1 cellular context compared by ENCODE assay signal in the genomic region with DNA sequence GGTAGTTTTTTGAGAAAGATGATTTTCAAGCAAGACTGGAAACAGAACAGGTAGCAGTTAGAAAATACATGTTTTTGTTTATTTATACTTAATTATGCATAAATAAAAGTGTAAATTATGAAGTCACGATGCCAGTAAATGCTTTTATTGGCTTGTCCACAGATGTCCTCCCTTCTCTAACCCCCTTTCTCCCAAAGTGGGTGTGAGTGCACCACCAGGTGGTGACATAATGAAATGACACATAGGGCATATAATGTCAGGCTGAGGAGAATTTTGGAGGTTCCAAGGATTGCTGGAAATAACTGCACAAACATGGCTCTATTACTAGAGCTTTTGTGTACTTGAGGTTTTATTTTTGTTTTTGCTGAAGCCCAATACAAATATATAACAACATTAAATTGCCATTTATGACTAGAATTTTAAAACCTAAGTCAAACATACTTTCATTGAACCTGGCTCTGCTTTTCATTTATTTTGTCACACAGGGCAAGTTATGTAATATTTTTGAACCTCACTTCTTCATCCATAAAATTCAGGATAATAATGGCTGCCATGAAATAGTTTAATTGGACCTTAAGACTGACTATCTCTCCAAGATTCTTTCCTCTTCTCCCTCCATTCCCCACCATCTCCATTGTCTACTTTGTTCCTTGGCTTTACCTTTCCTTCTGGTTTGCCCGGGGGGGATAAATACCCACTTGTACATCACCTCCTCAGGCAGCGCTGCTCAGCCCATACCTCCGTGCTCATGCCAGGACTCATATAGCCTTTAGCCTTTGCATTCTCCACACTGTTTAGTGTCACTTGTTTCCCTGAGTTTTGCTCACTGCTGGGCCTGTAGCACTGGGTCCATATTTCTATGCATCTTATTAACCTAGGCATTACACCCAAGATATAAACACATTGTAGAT.
TF ChIP-seq lines count a peak whose summit lies in the region.

No MANE protein-coding gene starts in this region.

TF ChIP-seq in GM23338, 12 proteins besides CTCF, POLR2A, EP300 and RAD21 (continued from another document):
- TF ChIP-seq, protein P1, sequence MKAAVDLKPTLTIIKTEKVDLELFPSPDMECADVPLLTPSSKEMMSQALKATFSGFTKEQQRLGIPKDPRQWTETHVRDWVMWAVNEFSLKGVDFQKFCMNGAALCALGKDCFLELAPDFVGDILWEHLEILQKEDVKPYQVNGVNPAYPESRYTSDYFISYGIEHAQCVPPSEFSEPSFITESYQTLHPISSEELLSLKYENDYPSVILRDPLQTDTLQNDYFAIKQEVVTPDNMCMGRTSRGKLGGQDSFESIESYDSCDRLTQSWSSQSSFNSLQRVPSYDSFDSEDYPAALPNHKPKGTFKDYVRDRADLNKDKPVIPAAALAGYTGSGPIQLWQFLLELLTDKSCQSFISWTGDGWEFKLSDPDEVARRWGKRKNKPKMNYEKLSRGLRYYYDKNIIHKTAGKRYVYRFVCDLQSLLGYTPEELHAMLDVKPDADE (IDR thresholded peaks at IDR 0.05) = no peak
- no peak for TF ChIP-seq JUNB (IDR thresholded peaks at IDR 0.05; ENCODE audit: unreplicated experiment)
- no peak for TF ChIP-seq ZNF114 (CRISPR knock-in tag; IDR thresholded peaks at IDR 0.05)
- no peak for TF ChIP-seq CREB1 (CRISPR knock-in tag; IDR thresholded peaks at IDR 0.05; ENCODE audit: low read depth)
- TF ChIP-seq, protein P2, sequence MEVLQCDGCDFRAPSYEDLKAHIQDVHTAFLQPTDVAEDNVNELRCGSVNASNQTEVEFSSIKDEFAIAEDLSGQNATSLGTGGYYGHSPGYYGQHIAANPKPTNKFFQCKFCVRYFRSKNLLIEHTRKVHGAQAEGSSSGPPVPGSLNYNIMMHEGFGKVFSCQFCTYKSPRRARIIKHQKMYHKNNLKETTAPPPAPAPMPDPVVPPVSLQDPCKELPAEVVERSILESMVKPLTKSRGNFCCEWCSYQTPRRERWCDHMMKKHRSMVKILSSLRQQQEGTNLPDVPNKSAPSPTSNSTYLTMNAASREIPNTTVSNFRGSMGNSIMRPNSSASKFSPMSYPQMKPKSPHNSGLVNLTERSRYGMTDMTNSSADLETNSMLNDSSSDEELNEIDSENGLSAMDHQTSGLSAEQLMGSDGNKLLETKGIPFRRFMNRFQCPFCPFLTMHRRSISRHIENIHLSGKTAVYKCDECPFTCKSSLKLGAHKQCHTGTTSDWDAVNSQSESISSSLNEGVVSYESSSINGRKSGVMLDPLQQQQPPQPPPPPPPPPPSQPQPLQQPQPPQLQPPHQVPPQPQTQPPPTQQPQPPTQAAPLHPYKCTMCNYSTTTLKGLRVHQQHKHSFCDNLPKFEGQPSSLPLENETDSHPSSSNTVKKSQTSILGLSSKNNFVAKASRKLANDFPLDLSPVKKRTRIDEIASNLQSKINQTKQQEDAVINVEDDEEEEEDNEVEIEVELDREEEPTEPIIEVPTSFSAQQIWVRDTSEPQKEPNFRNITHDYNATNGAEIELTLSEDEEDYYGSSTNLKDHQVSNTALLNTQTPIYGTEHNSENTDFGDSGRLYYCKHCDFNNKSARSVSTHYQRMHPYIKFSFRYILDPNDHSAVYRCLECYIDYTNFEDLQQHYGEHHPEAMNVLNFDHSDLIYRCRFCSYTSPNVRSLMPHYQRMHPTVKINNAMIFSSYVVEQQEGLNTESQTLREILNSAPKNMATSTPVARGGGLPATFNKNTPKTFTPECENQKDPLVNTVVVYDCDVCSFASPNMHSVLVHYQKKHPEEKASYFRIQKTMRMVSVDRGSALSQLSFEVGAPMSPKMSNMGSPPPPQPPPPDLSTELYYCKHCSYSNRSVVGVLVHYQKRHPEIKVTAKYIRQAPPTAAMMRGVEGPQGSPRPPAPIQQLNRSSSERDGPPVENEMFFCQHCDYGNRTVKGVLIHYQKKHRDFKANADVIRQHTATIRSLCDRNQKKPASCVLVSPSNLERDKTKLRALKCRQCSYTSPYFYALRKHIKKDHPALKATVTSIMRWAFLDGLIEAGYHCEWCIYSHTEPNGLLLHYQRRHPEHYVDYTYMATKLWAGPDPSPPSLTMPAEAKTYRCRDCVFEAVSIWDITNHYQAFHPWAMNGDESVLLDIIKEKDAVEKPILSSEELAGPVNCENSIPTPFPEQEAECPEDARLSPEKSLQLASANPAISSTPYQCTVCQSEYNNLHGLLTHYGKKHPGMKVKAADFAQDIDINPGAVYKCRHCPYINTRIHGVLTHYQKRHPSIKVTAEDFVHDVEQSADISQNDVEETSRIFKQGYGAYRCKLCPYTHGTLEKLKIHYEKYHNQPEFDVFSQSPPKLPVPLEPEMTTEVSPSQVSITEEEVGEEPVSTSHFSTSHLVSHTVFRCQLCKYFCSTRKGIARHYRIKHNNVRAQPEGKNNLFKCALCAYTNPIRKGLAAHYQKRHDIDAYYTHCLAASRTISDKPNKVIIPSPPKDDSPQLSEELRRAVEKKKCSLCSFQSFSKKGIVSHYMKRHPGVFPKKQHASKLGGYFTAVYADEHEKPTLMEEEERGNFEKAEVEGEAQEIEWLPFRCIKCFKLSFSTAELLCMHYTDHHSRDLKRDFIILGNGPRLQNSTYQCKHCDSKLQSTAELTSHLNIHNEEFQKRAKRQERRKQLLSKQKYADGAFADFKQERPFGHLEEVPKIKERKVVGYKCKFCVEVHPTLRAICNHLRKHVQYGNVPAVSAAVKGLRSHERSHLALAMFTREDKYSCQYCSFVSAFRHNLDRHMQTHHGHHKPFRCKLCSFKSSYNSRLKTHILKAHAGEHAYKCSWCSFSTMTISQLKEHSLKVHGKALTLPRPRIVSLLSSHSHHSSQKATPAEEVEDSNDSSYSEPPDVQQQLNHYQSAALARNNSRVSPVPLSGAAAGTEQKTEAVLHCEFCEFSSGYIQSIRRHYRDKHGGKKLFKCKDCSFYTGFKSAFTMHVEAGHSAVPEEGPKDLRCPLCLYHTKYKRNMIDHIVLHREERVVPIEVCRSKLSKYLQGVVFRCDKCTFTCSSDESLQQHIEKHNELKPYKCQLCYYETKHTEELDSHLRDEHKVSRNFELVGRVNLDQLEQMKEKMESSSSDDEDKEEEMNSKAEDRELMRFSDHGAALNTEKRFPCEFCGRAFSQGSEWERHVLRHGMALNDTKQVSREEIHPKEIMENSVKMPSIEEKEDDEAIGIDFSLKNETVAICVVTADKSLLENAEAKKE (CRISPR knock-in tag; IDR thresholded peaks at IDR 0.05) = no peak
